15 cellular contexts compared by ENCODE assay signal in genomic region chr6:144715344-144715743, GRCh38.
A peak's percentile ranks its signal among the peaks of the same experiment; 100 is the strongest.
DNase-seq lines count a peak whose midpoint lies in the region; ATAC-seq lines count a peak whose summit lies in the region.
"Had no signal": no experiment of that assay in that cellular context is flagged by ENCODE, and none has a peak within 500 bp of the region (broad histone marks: within the 10 kb centered on the region; RNA-seq: fewer than 3 reads in every experiment).

No MANE protein-coding gene starts in this region.

- DNase-seq in ELR (ENCODE audit: low read depth) (peak; percentile 54), dermis microvascular lymphatic vessel endothelial cell (ENCODE audit: low read depth in 2 of 2) (peak; percentile 1 to 21), HCEC 1CT (no peak), COLO668 (lab: John Stamatoyannopoulos, UW; ENCODE audit: unreplicated experiment) (no peak)
- DNase-seq in effector CD8-positive, alpha-beta T cell (lab: John Stamatoyannopoulos, UW), result no peak
- DNase-seq: AML-193; dorsolateral prefrontal cortex; NCI-H1105; NCI-H526 treated with DMSO at 0.1 percent for 48 hours; RPMI8226; stimulated activated CD4-positive, alpha-beta T cell treated with anti-CD3 and anti-CD28 coated beads, Interleukin-2, amount 100 ng/mL, for 48 hours; stomach had no signal

- ATAC-seq in GM19452 (IDR thresholded peaks at IDR 0.05; ENCODE audit: unreplicated experiment) (peak; percentile 74), HG03378 (IDR thresholded peaks at IDR 0.05; ENCODE audit: unreplicated experiment) (peak; percentile 76), HG02642 (IDR thresholded peaks at IDR 0.05; ENCODE audit: poor library complexity, unreplicated experiment) (no peak)

Comparison
In these comparisons a context has a peak if more than half of its experiments do, and no peak if none do; other contexts are left out.
1. DNase-seq: peak in ELR (single experiment) and dermis microvascular lymphatic vessel endothelial cell (2 of 2); none in effector CD8-positive, alpha-beta T cell (single experiment), HCEC 1CT (single experiment) and COLO668 (single experiment).